ENCODE assay signal across 14 cellular contexts in genomic region chr10:1142596-1142995, GRCh38.
DNase-seq lines count a peak whose midpoint lies in the region; ATAC-seq and TF ChIP-seq lines count a peak whose summit lies in the region.
"Had no signal": no experiment of that assay in that cellular context is flagged by ENCODE, and none has a peak within 500 bp of the region (broad histone marks: within the 10 kb centered on the region; RNA-seq: fewer than 3 reads in every experiment).

No MANE protein-coding gene starts in this region.

- no peak overlapping the region for H3K4me3 Mint-ChIP-seq in activated T-cell treated with anti-CD3 and anti-CD28 coated beads, Interleukin-2, amount 50 U/mL, for 72 hours
- no peak overlapping the region for H3K4me3 Mint-ChIP-seq in activated T-cell treated with anti-CD3 and anti-CD28 coated beads, Interleukin-2, amount 50 U/mL, for 4 hours
- H3K4me3 Mint-ChIP-seq in stimulated activated memory B cell treated with anti-CD40 and anti-IgM and Interleukin-4, amounts not matched to agents 10 μg/mL and 1 μg/mL and 100 μg/mL, for 72 hours: no peak overlapping the region

- H3K27ac Mint-ChIP-seq in activated T-cell treated with anti-CD3 and anti-CD28 coated beads, Interleukin-2, amount 50 U/mL, for 72 hours: no peak overlapping the region
- H3K27ac Mint-ChIP-seq in stimulated activated memory B cell treated with anti-CD40 and anti-IgM and Interleukin-4, amounts not matched to agents 10 μg/mL and 1 μg/mL and 100 μg/mL, for 72 hours: no peak overlapping the region
- H3K27ac Mint-ChIP-seq: CD14-positive monocyte had no signal

- no peaks in the 10 kb centered on the region for H3K27me3 ChIP-seq in colonic mucosa
- H3K27me3 ChIP-seq: gastrocnemius medialis, stomach had no signal

- intact Hi-C loops in colonic mucosa (cut with DNase I): no loop called here

- peaks cover 12 to 20% of the 10 kb centered on the region in 2 donors for H3K36me3 Mint-ChIP-seq in activated T-cell treated with anti-CD3 and anti-CD28 coated beads, Interleukin-2, amount 50 U/mL, for 72 hours (ENCODE audit: insufficient read depth in 2 of 2)
- H3K36me3 Mint-ChIP-seq in activated T-cell treated with anti-CD3 and anti-CD28 coated beads, Interleukin-2, amount 50 U/mL, for 4 hours (ENCODE audit: insufficient read depth): no peaks in the 10 kb centered on the region
- peaks cover 22% of the 10 kb centered on the region for H3K36me3 Mint-ChIP-seq in stimulated activated memory B cell treated with anti-CD40 and anti-IgM and Interleukin-4, amounts not matched to agents 10 μg/mL and 1 μg/mL and 100 μg/mL, for 72 hours
- H3K36me3 Mint-ChIP-seq: CD14-positive monocyte had no signal

- no peak overlapping the region for H3K4me3 ChIP-seq in NB4 (ENCODE audit: low read depth, low read length)
- H3K4me3 ChIP-seq in colonic mucosa: no peak overlapping the region
- H3K4me3 ChIP-seq in foreskin fibroblast (ENCODE audit: low read depth in 1 of 2, low read length in 2 of 2): no peak overlapping the region
- H3K4me3 ChIP-seq: gastrocnemius medialis, stomach had no signal

- TF ChIP-seq CTCF in NB4 (IDR thresholded peaks at IDR 0.05; ENCODE audit: low read depth, low read length) (peak; percentile 21), colonic mucosa (IDR thresholded peaks at IDR 0.05) (no peak), foreskin fibroblast (IDR thresholded peaks at IDR 0.05; ENCODE audit: low read depth, low read length) (no peak)

- TF ChIP-seq POLR2A in NB4 (IDR thresholded peaks at IDR 0.05; ENCODE audit: extremely low read depth, insufficient read length): no peak

- H3K4me1 ChIP-seq in colonic mucosa: no peaks in the 10 kb centered on the region
- H3K4me1 ChIP-seq: gastrocnemius medialis, stomach had no signal

- no peak overlapping the region for H3K9ac ChIP-seq in colonic mucosa (ENCODE audit: low read depth in 2 of 2, low read length in 2 of 2)

- H3K36me3 ChIP-seq in colonic mucosa: no peaks in the 10 kb centered on the region
- H3K36me3 ChIP-seq: gastrocnemius medialis, stomach had no signal

- H3K9me3 ChIP-seq in colonic mucosa: no peaks in the 10 kb centered on the region

- peak in 1 of 2 donors; percentile 59 for ATAC-seq in activated T-cell treated with anti-CD3 and anti-CD28 coated beads, Interleukin-2, amount 50 U/mL, for 72 hours (replicated peaks in 1 of 2)
- no peak for ATAC-seq in activated T-cell treated with anti-CD3 and anti-CD28 coated beads, Interleukin-2, amount 50 U/mL, for 4 hours
- no peak for ATAC-seq in stimulated activated memory B cell treated with anti-CD40 and anti-IgM and Interleukin-4, amounts not matched to agents 10 μg/mL and 1 μg/mL and 100 μg/mL, for 72 hours
- ATAC-seq in GM21619 (IDR thresholded peaks at IDR 0.05; ENCODE audit: unreplicated experiment): no peak
- ATAC-seq: gastrocnemius medialis had no signal

- DNase-seq in activated T-cell treated with anti-CD3 and anti-CD28 coated beads, Interleukin-2, amount 50 U/mL, for 72 hours: peak; percentile 12 to 29
- no peak for DNase-seq in activated T-cell treated with anti-CD3 and anti-CD28 coated beads, Interleukin-2, amount 50 U/mL, for 4 hours
- DNase-seq in NB4 (ENCODE audit: low read depth): no peak
- peak; percentile 15 for DNase-seq in colonic mucosa
- peak; percentile 32 for DNase-seq in stimulated activated CD8-positive, alpha-beta memory T cell treated with anti-CD3 and anti-CD28 coated beads, Interleukin-4, amount 100 ng/mL, for 48 hours
- no peak for DNase-seq in foreskin fibroblast
- DNase-seq: activated CD4-positive, CD25-positive, alpha-beta regulatory T cell treated with anti-CD3 and anti-CD28 coated beads, Interleukin-2, amount 50 U/mL, for 72 hours; aorta; gastrocnemius medialis; NCI-H1048; stomach had no signal

- no peaks in the 10 kb centered on the region for H3K4me1 Mint-ChIP-seq in activated T-cell treated with anti-CD3 and anti-CD28 coated beads, Interleukin-2, amount 50 U/mL, for 72 hours (ENCODE audit: low read depth)
- no peaks in the 10 kb centered on the region for H3K4me1 Mint-ChIP-seq in activated T-cell treated with anti-CD3 and anti-CD28 coated beads, Interleukin-2, amount 50 U/mL, for 4 hours (ENCODE audit: low read depth)
- no peaks in the 10 kb centered on the region for H3K4me1 Mint-ChIP-seq in stimulated activated memory B cell treated with anti-CD40 and anti-IgM and Interleukin-4, amounts not matched to agents 10 μg/mL and 1 μg/mL and 100 μg/mL, for 72 hours
- H3K4me1 Mint-ChIP-seq: CD14-positive monocyte had no signal

- no peak overlapping the region for H3K27ac ChIP-seq in colonic mucosa
- H3K27ac ChIP-seq: gastrocnemius medialis, stomach had no signal

- peaks cover 12 to 16% of the 10 kb centered on the region in 2 donors for H3K9me3 Mint-ChIP-seq in activated T-cell treated with anti-CD3 and anti-CD28 coated beads, Interleukin-2, amount 50 U/mL, for 72 hours
- H3K9me3 Mint-ChIP-seq in activated T-cell treated with anti-CD3 and anti-CD28 coated beads, Interleukin-2, amount 50 U/mL, for 4 hours: peaks cover 39% of the 10 kb centered on the region
- H3K9me3 Mint-ChIP-seq in stimulated activated memory B cell treated with anti-CD40 and anti-IgM and Interleukin-4, amounts not matched to agents 10 μg/mL and 1 μg/mL and 100 μg/mL, for 72 hours: peaks cover 32% of the 10 kb centered on the region

- H3K27me3 Mint-ChIP-seq in activated T-cell treated with anti-CD3 and anti-CD28 coated beads, Interleukin-2, amount 50 U/mL, for 72 hours (ENCODE audit: low read depth): peaks cover 35% of the 10 kb centered on the region
- H3K27me3 Mint-ChIP-seq in activated T-cell treated with anti-CD3 and anti-CD28 coated beads, Interleukin-2, amount 50 U/mL, for 4 hours (ENCODE audit: low read depth): peaks cover 15% of the 10 kb centered on the region
- peaks cover 19% of the 10 kb centered on the region for H3K27me3 Mint-ChIP-seq in stimulated activated memory B cell treated with anti-CD40 and anti-IgM and Interleukin-4, amounts not matched to agents 10 μg/mL and 1 μg/mL and 100 μg/mL, for 72 hours

Comparison
In these comparisons a context has a peak if more than half of its experiments do, and no peak if none do; other contexts are left out.
1. DNase-seq: peak in activated T-cell treated with anti-CD3 and anti-CD28 coated beads, Interleukin-2, amount 50 U/mL, for 72 hours (2 of 2), colonic mucosa (single experiment) and stimulated activated CD8-positive, alpha-beta memory T cell treated with anti-CD3 and anti-CD28 coated beads, Interleukin-4, amount 100 ng/mL, for 48 hours (single experiment); none in activated T-cell treated with anti-CD3 and anti-CD28 coated beads, Interleukin-2, amount 50 U/mL, for 4 hours (single experiment), NB4 (single experiment) and foreskin fibroblast (0 of 2).